In genomic region chr15:64874131-64874530, GRCh38 we compare ENCODE assay signal across 25 cellular contexts. TPM values are rescaled to one million over a fixed set of nuclear protein-coding genes. Genes with fewer than 3 reads are reported as not detected.
DNase-seq lines count a peak whose midpoint lies in the region; ATAC-seq, FAIRE-seq and TF ChIP-seq lines count a peak whose summit lies in the region.
"Had no signal": no experiment of that assay in that cellular context is flagged by ENCODE, and none has a peak within 500 bp of the region (broad histone marks: within the 10 kb centered on the region; RNA-seq: fewer than 3 reads in every experiment).

No MANE protein-coding gene starts in this region.

- no peaks in the 10 kb centered on the region for H3K9me1 ChIP-seq in endothelial cell of umbilical vein (replicated peaks; ENCODE audit: control insufficient read depth, extremely low read depth, insufficient read depth, low read length)

- H3K4me3 ChIP-seq in endothelial cell of umbilical vein (replicated peaks in 1 of 3; ENCODE audit: insufficient read depth in 1 of 3, low read depth in 1 of 3, low read length in 3 of 3) (no peak overlapping the region), trophoblast cell (ENCODE audit: low read depth, low read length) (no peak overlapping the region), uterus (no peak overlapping the region)
- H3K4me3 ChIP-seq: A549, K562, prostate gland had no signal

- H4K91ac ChIP-seq in trophoblast cell (ENCODE audit: low read depth, low read length): no peak overlapping the region

- H3K9ac ChIP-seq in endothelial cell of umbilical vein (replicated peaks; ENCODE audit: extremely low read depth, insufficient read depth, low read length) (no peak overlapping the region), trophoblast cell (ENCODE audit: low read length) (no peak overlapping the region)

- H3K9me3 ChIP-seq in endothelial cell of umbilical vein (replicated peaks; ENCODE audit: control insufficient read depth, insufficient read depth, low read length): no peaks in the 10 kb centered on the region
- H3K9me3 ChIP-seq in trophoblast cell (ENCODE audit: insufficient read depth, low read depth, low read length): no peaks in the 10 kb centered on the region
- H3K9me3 ChIP-seq in uterus: no peaks in the 10 kb centered on the region
- H3K9me3 ChIP-seq: A549, prostate gland had no signal

- H3K4me3 Mint-ChIP-seq in natural killer cell treated with Interleukin-12 subunit alpha and Interleukin-12 subunit beta and Interleukin-15 and Interleukin-18, amount 100 ng/mL, for 72 hours: no peak overlapping the region
- H3K4me3 Mint-ChIP-seq in natural killer cell: no peak overlapping the region
- H3K4me3 Mint-ChIP-seq: activated CD8-positive, alpha-beta T cell treated with anti-CD3 and anti-CD28 coated beads, Interleukin-2, amount 10 ng/mL, durations not matched to agents 7 days and 5 days; brain; T-helper 1 cell treated with Interleukin-12 subunit alpha and Interleukin-12 subunit beta and Interleukin-4 antibody, amounts not matched to agents 30 μg/mL and 1 μg/mL, for 36 hours had no signal

- no peak overlapping the region for H3K18ac ChIP-seq in trophoblast cell (ENCODE audit: low read length)

- no CpG with 5 or more reads among the region's 5 CpGs for WGBS in trophoblast cell (ENCODE audit: extremely low coverage, insufficient coverage, insufficient read length)

- BruUV-seq in endothelial cell of umbilical vein (replicated peaks; lab: Mats Ljungman, UMichigan): no TSS peak

- H3K27me3 ChIP-seq in endothelial cell of umbilical vein (ENCODE audit: control insufficient read depth in 2 of 2, insufficient read depth in 2 of 2, low read length in 2 of 2) (no peaks in the 10 kb centered on the region), trophoblast cell (ENCODE audit: insufficient read depth, low read length) (no peaks in the 10 kb centered on the region), uterus (no peaks in the 10 kb centered on the region)

- H2BK5ac ChIP-seq in trophoblast cell (ENCODE audit: low read depth, low read length, poor library complexity): no peak overlapping the region

- no peak overlapping the region for H2BK120ac ChIP-seq in trophoblast cell (ENCODE audit: insufficient read depth, low read length, poor library complexity)

- H3K36me3 Mint-ChIP-seq in natural killer cell treated with Interleukin-12 subunit alpha and Interleukin-12 subunit beta and Interleukin-15 and Interleukin-18, amount 100 ng/mL, for 72 hours: peaks cover 4% of the 10 kb centered on the region
- H3K36me3 Mint-ChIP-seq in natural killer cell: no peaks in the 10 kb centered on the region
- H3K36me3 Mint-ChIP-seq: brain had no signal

- no peak overlapping the region for H3K4me2 ChIP-seq in endothelial cell of umbilical vein (ENCODE audit: insufficient read depth, low read length)
- H3K4me2 ChIP-seq in trophoblast cell (ENCODE audit: low read length): no peak overlapping the region
- H3K4me2 ChIP-seq: A549 had no signal

- no peaks in the 10 kb centered on the region for H4K20me1 ChIP-seq in endothelial cell of umbilical vein (replicated peaks; ENCODE audit: control insufficient read depth, extremely low read depth, insufficient read depth, low read length)

- no peaks in the 10 kb centered on the region for H3K9me3 Mint-ChIP-seq in natural killer cell treated with Interleukin-12 subunit alpha and Interleukin-12 subunit beta and Interleukin-15 and Interleukin-18, amount 100 ng/mL, for 72 hours
- no peaks in the 10 kb centered on the region for H3K9me3 Mint-ChIP-seq in natural killer cell
- H3K9me3 Mint-ChIP-seq: brain had no signal

- no peak overlapping the region for H3K14ac ChIP-seq in trophoblast cell (ENCODE audit: low read length)

- H3K27ac ChIP-seq in endothelial cell of umbilical vein (ENCODE audit: insufficient read depth, low read depth, low read length) (no peak overlapping the region), trophoblast cell (ENCODE audit: low read depth, low read length) (no peak overlapping the region), uterus (peak overlapping the region; percentile 62 to 79)
- H3K27ac ChIP-seq: A549, prostate gland had no signal

- peaks cover 15% of the 10 kb centered on the region for H3K4me1 ChIP-seq in endothelial cell of umbilical vein (ENCODE audit: control insufficient read depth, extremely low read depth, insufficient read depth, low read length)
- peaks cover 0 to 10% of the 10 kb centered on the region in 2 experiments for H3K4me1 ChIP-seq in trophoblast cell (ENCODE audit: control insufficient read depth in 1 of 2, insufficient read depth in 2 of 2, low read length in 2 of 2)
- no peaks in the 10 kb centered on the region for H3K4me1 ChIP-seq in uterus
- H3K4me1 ChIP-seq: prostate gland had no signal

- H3K79me2 ChIP-seq in endothelial cell of umbilical vein (ENCODE audit: control insufficient read depth, insufficient read depth, low read length): no peaks in the 10 kb centered on the region
- no peaks in the 10 kb centered on the region for H3K79me2 ChIP-seq in trophoblast cell (ENCODE audit: control insufficient read depth, insufficient read depth, low read length, poor library complexity)

- no peak overlapping the region for H4K12ac ChIP-seq in trophoblast cell (ENCODE audit: low read depth, low read length)

- no peaks in the 10 kb centered on the region for H3K27me3 Mint-ChIP-seq in natural killer cell treated with Interleukin-12 subunit alpha and Interleukin-12 subunit beta and Interleukin-15 and Interleukin-18, amount 100 ng/mL, for 72 hours
- H3K27me3 Mint-ChIP-seq in natural killer cell (ENCODE audit: low read depth in 2 of 2): no peaks in the 10 kb centered on the region
- H3K27me3 Mint-ChIP-seq: brain had no signal

- POLR2A ChIA-PET in endothelial cell of umbilical vein (lab: Charles Lee): no interaction called here

- H3K23ac ChIP-seq in trophoblast cell (ENCODE audit: low read length): no peak overlapping the region

- FAIRE-seq in endothelial cell of umbilical vein (lab: Jason Lieb, UNC): no peak
- FAIRE-seq: A549, K562 had no signal

- dilution Hi-C loops in endothelial cell of umbilical vein (cut with MboI; ENCODE audit: extremely low pct_ligation_motif_present, low sequenced_read_pairs): no loop called here

- no peak for DNase-seq in natural killer cell treated with Interleukin-12 subunit alpha and Interleukin-12 subunit beta and Interleukin-15 and Interleukin-18, amount 100 ng/mL, for 72 hours (ENCODE audit: low spot score)
- no peak for DNase-seq in natural killer cell
- no peak for DNase-seq in endothelial cell of umbilical vein (ENCODE audit: low read depth, low spot score)
- DNase-seq in trophoblast cell: peak; percentile 73 to 74
- no peak for DNase-seq in uterus
- no peak for DNase-seq in NCI-H128 (lab: John Stamatoyannopoulos, UW; ENCODE audit: unreplicated experiment)
- no peak for DNase-seq in activated effector memory CD4-positive, alpha-beta T cell treated with anti-CD3 and anti-CD28 coated beads, Interleukin-2, amount 50 U/mL, for 16 hours
- DNase-seq: activated CD8-positive, alpha-beta T cell treated with anti-CD3 and anti-CD28 coated beads, Interleukin-2, amount 10 ng/mL, durations not matched to agents 7 days and 5 days; activated gamma-delta T cell treated with Interleukin-2 at 50 U/mL for 16 hours; activated T-cell treated with anti-CD3 and anti-CD28 coated beads for 4 hours; AML-193; cerebellar nuclear complex; DMS153; NCI-H1105 treated with DMSO at 0.1 percent for 48 hours; NCI-H2081; NCI-H345; RPMI8226; stimulated activated CD4-positive, alpha-beta T cell treated with anti-CD3 and anti-CD28 coated beads, Interleukin-15, amount 100 ng/mL, for 24 hours; stimulated activated naive CD8-positive, alpha-beta T cell treated with anti-CD3 and anti-CD28 coated beads, Interleukin-15, Interleukin-2, amounts not matched to agents 100 U/mL and 50 U/mL, for 24 hours had no signal

- TF ChIP-seq CTCF in natural killer cell (IDR thresholded peaks at IDR 0.05) (no peak), endothelial cell of umbilical vein (IDR thresholded peaks at IDR 0.05; ENCODE audit: extremely low read depth in 1 of 2, insufficient read depth in 1 of 2, low read depth in 1 of 2, low read length in 2 of 2) (no peak), uterus (IDR thresholded peaks at IDR 0.05) (no peak)

- peaks cover 4% of the 10 kb centered on the region for H3K79me1 ChIP-seq in trophoblast cell (ENCODE audit: low read length)

- ATAC-seq in natural killer cell treated with Interleukin-12 subunit alpha and Interleukin-12 subunit beta and Interleukin-15 and Interleukin-18, amount 100 ng/mL, for 72 hours: no peak
- no peak for ATAC-seq in natural killer cell
- ATAC-seq in HG02798 (IDR thresholded peaks at IDR 0.05; ENCODE audit: poor library complexity, unreplicated experiment): no peak
- ATAC-seq: activated CD8-positive, alpha-beta T cell treated with anti-CD3 and anti-CD28 coated beads, Interleukin-2, amount 10 ng/mL, durations not matched to agents 7 days and 5 days; stimulated activated naive CD8-positive, alpha-beta T cell treated with anti-CD3 and anti-CD28 coated beads, Interleukin-15, Interleukin-2, amounts not matched to agents 100 U/mL and 50 U/mL, for 24 hours had no signal

- H2AFZ ChIP-seq in endothelial cell of umbilical vein (ENCODE audit: low read depth, low read length) (no peak overlapping the region), trophoblast cell (ENCODE audit: insufficient read depth, low read length, poor library complexity) (no peak overlapping the region)

- CTCF ChIA-PET in endothelial cell of umbilical vein (lab: Charles Lee): interaction anchor here (1.5 kb wide), 2 partner anchors 10 to 36 kb away, joined by 3 to 5 read pairs; no protein-coding TSS in a partner anchor

- no peak overlapping the region for H2AK5ac ChIP-seq in trophoblast cell (ENCODE audit: low read length)

- H3K4ac ChIP-seq in trophoblast cell (ENCODE audit: low read depth, low read length): no peak overlapping the region

- intact Hi-C loops in natural killer cell (cut with micrococcal nuclease): no loop called here
- intact Hi-C loops in endothelial cell of umbilical vein (cut with micrococcal nuclease): no loop called here
- intact Hi-C loops in uterus (cut with DNase I; ENCODE audit: low total_unique reads): no loop called here

- no peaks in the 10 kb centered on the region for H3K36me3 ChIP-seq in endothelial cell of umbilical vein (ENCODE audit: control insufficient read depth in 2 of 2, extremely low read depth in 1 of 2, insufficient read depth in 2 of 2, low read length in 2 of 2)
- H3K36me3 ChIP-seq in trophoblast cell (ENCODE audit: control insufficient read depth in 1 of 2, insufficient read depth in 2 of 2, low read length in 2 of 2): no peaks in the 10 kb centered on the region
- no peaks in the 10 kb centered on the region for H3K36me3 ChIP-seq in uterus
- H3K36me3 ChIP-seq: prostate gland had no signal

- H3K27ac Mint-ChIP-seq in natural killer cell treated with Interleukin-12 subunit alpha and Interleukin-12 subunit beta and Interleukin-15 and Interleukin-18, amount 100 ng/mL, for 72 hours: peak overlapping the region; percentile 26 to 64
- peak overlapping the region in 1 of 2 donors; percentile 38 for H3K27ac Mint-ChIP-seq in natural killer cell
- H3K27ac Mint-ChIP-seq: brain; T-helper 1 cell treated with Interleukin-12 subunit alpha and Interleukin-12 subunit beta and Interleukin-4 antibody, amounts not matched to agents 30 μg/mL and 1 μg/mL, for 36 hours had no signal

- no peak overlapping the region for H2BK12ac ChIP-seq in trophoblast cell (ENCODE audit: low read length)

- no peak for TF ChIP-seq POLR2A in endothelial cell of umbilical vein (IDR thresholded peaks at IDR 0.05; ENCODE audit: low read depth, low read length)
- no peak for TF ChIP-seq POLR2A in uterus (IDR thresholded peaks at IDR 0.05)

- H3K4me1 Mint-ChIP-seq in natural killer cell treated with Interleukin-12 subunit alpha and Interleukin-12 subunit beta and Interleukin-15 and Interleukin-18, amount 100 ng/mL, for 72 hours (ENCODE audit: low read depth in 2 of 2): peaks cover 36 to 37% of the 10 kb centered on the region in 2 donors
- peaks cover 37 to 61% of the 10 kb centered on the region in 2 donors for H3K4me1 Mint-ChIP-seq in natural killer cell

- H4K8ac ChIP-seq in trophoblast cell (ENCODE audit: low read depth, low read length): no peak overlapping the region

RNA-seq across cellular contexts. Expression of gene PLEKHO2, which starts 32.4 kb away (rescaled TPM):
- total RNA-seq in natural killer cell treated with Interleukin-12 subunit alpha and Interleukin-12 subunit beta and Interleukin-15 and Interleukin-18, amount 100 ng/mL, for 72 hours: 10 to 100 TPM; 31.2 to 47.2 TPM
- 10 to 100 TPM; 35.3 to 53.4 (median 49.8) TPM for total RNA-seq in natural killer cell
- 20.7 and 24.9 TPM in 2 replicates for total RNA-seq in endothelial cell of umbilical vein
- polyA plus RNA-seq in endothelial cell of umbilical vein: 21.9 and 23.9 TPM in 2 replicates
- 17.5 and 20.2 TPM in 2 replicates for polyA plus RNA-seq in endothelial cell of umbilical vein (2011; cell fraction: cytosol; rRNA removed)
- 18.5 and 19.2 TPM in 2 replicates for polyA plus RNA-seq in endothelial cell of umbilical vein (2011; cell fraction: nucleus; rRNA removed)
- polyA plus RNA-seq in endothelial cell of umbilical vein (2012): 15.5 and 18.0 TPM in 2 replicates
- polyA minus RNA-seq in endothelial cell of umbilical vein: 22.7 and 24.0 TPM in 2 replicates
- polyA minus RNA-seq in endothelial cell of umbilical vein (2011; cell fraction: cytosol; rRNA and poly(A)+ RNA removed): 0.82 TPM
- polyA minus RNA-seq in endothelial cell of umbilical vein (2011; cell fraction: nucleus; rRNA and poly(A)+ RNA removed): 9.4 and 10.0 TPM in 2 replicates
- polyA plus RNA-seq in trophoblast cell (2013): 12.4 and 13.6 TPM in 2 replicates
- total RNA-seq in uterus: 10 to 100 TPM; 10.3 to 46.2 (median 23.0) TPM

RNA-seq across cellular contexts. Expression of gene ANKDD1A, which starts 37.6 kb away (rescaled TPM):
- total RNA-seq in natural killer cell treated with Interleukin-12 subunit alpha and Interleukin-12 subunit beta and Interleukin-15 and Interleukin-18, amount 100 ng/mL, for 72 hours: 1 to 10 TPM; 3.1 to 5.0 TPM
- total RNA-seq in natural killer cell (10 to 100 TPM; 13.7 to 16.2 (median 13.9) TPM), endothelial cell of umbilical vein (2.4 and 2.6 TPM in 2 replicates), uterus (10 to 100 TPM in 3 of 4 donors, under 1 TPM in 1; 0.59 to 36.2 (median 17.7) TPM)
- polyA plus RNA-seq in endothelial cell of umbilical vein: 1.8 and 2.0 TPM in 2 replicates
- 1.4 and 1.9 TPM in 2 replicates for polyA plus RNA-seq in endothelial cell of umbilical vein (2011; cell fraction: cytosol; rRNA removed)
- polyA plus RNA-seq in endothelial cell of umbilical vein (2011; cell fraction: nucleus; rRNA removed): 4.1 and 5.6 TPM in 2 replicates
- polyA plus RNA-seq in endothelial cell of umbilical vein (2012): 1.9 and 2.4 TPM in 2 replicates
- 3.2 and 3.3 TPM in 2 replicates for polyA minus RNA-seq in endothelial cell of umbilical vein
- not detected for polyA minus RNA-seq in endothelial cell of umbilical vein (2011; cell fraction: cytosol; rRNA and poly(A)+ RNA removed)
- polyA minus RNA-seq in endothelial cell of umbilical vein (2011; cell fraction: nucleus; rRNA and poly(A)+ RNA removed): 4.1 and 5.7 TPM in 2 replicates
- 1.9 and 2.0 TPM in 2 replicates for polyA plus RNA-seq in trophoblast cell (2013)

RNA-seq across cellular contexts. Expression of gene PIF1, which starts 48.7 kb away (rescaled TPM):
- 10 to 100 TPM; 24.7 to 91.9 TPM for total RNA-seq in natural killer cell treated with Interleukin-12 subunit alpha and Interleukin-12 subunit beta and Interleukin-15 and Interleukin-18, amount 100 ng/mL, for 72 hours
- 10 to 100 TPM in 1 of 3 donors, 1 to 10 TPM in 2; 6.2 to 23.9 (median 9.7) TPM for total RNA-seq in natural killer cell
- total RNA-seq in endothelial cell of umbilical vein: 45.4 and 52.7 TPM in 2 replicates
- polyA plus RNA-seq in endothelial cell of umbilical vein: 18.6 and 23.0 TPM in 2 replicates
- 7.8 and 18.1 TPM in 2 replicates for polyA plus RNA-seq in endothelial cell of umbilical vein (2011; cell fraction: cytosol; rRNA removed)
- 83.1 and 118 TPM in 2 replicates for polyA plus RNA-seq in endothelial cell of umbilical vein (2011; cell fraction: nucleus; rRNA removed)
- 5.3 and 10.0 TPM in 2 replicates for polyA plus RNA-seq in endothelial cell of umbilical vein (2012)
- 14.0 and 14.9 TPM in 2 replicates for polyA minus RNA-seq in endothelial cell of umbilical vein
- polyA minus RNA-seq in endothelial cell of umbilical vein (2011; cell fraction: cytosol; rRNA and poly(A)+ RNA removed): 12.5 TPM
- 19.1 and 19.6 TPM in 2 replicates for polyA minus RNA-seq in endothelial cell of umbilical vein (2011; cell fraction: nucleus; rRNA and poly(A)+ RNA removed)
- polyA plus RNA-seq in trophoblast cell (2013): 7.7 and 8.2 TPM in 2 replicates
- total RNA-seq in uterus: 1 to 10 TPM in 1 of 4 donors, under 1 TPM in 2, not detected in 1; 0.24 to 5.5 (median 0.29) TPM

Comparison
In these comparisons a context has a peak if more than half of its experiments do, and no peak if none do; other contexts are left out.
1. DNase-seq: peak in trophoblast cell (2 of 2); none in natural killer cell treated with Interleukin-12 subunit alpha and Interleukin-12 subunit beta and Interleukin-15 and Interleukin-18, amount 100 ng/mL, for 72 hours (single experiment), natural killer cell (single experiment), endothelial cell of umbilical vein (single experiment), uterus (0 of 2), NCI-H128 (single experiment) and activated effector memory CD4-positive, alpha-beta T cell treated with anti-CD3 and anti-CD28 coated beads, Interleukin-2, amount 50 U/mL, for 16 hours (single experiment).
2. H3K27ac ChIP-seq: peak in uterus (2 of 2); none in endothelial cell of umbilical vein (single experiment) and trophoblast cell (single experiment).